Comparison of ENCODE assay signal across 1 cellular context in the genomic region with DNA sequence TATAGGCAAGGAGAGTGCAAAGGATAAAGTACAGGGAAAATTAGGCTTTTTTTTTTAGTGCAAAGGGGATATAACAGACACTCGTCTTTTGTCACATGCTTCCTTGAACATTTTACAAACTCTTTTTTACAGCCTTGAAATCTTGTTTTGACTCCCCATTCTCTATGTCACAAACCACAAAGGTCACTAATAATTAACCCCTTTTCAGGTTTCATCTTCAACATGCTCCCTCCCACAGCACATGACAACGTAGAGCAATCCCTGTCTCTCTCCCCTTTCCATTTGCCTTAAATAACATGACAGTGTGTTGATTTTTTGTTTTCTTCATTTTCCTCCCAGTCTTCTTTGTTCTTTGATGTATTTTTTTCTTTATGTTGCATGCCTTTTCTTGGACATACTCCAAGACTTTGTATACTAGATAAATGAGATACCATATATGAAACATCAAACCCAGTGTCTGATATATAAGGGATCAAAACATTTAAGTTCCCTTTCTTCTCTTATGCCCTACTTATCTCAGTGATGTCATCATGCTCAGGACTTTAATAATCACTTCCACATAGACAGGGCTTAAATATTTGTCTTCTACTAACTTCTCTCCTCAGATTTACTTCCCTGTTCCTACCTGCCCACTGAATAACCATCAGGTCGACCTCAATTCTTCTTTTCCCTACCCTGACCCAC.
TF ChIP-seq lines count a peak whose summit lies in the region.

No MANE protein-coding gene starts in this region.

TF ChIP-seq in HepG2, 621 proteins besides CTCF, POLR2A, EP300 and RAD21 (continued from another document):
- TF ChIP-seq POGZ (CRISPR knock-in tag; IDR thresholded peaks at IDR 0.05) (no peak), ARHGAP35 (CRISPR knock-in tag; IDR thresholded peaks at IDR 0.05; ENCODE audit: borderline replicate concordance) (no peak), ZNF879 (CRISPR knock-in tag; IDR thresholded peaks at IDR 0.05) (no peak), ZNF841 (CRISPR knock-in tag; IDR thresholded peaks at IDR 0.05; ENCODE audit: borderline replicate concordance) (no peak), ZBTB38 (CRISPR knock-in tag; IDR thresholded peaks at IDR 0.05) (no peak), ZNF547 (CRISPR knock-in tag; IDR thresholded peaks at IDR 0.05) (no peak), ZNF253 (CRISPR knock-in tag; IDR thresholded peaks at IDR 0.05; ENCODE audit: borderline replicate concordance) (no peak), ZBTB44 (CRISPR knock-in tag; IDR thresholded peaks at IDR 0.05) (no peak), ZNF557 (CRISPR knock-in tag; IDR thresholded peaks at IDR 0.05) (no peak), ZNF589 (CRISPR knock-in tag; conservative IDR thresholded peaks at IDR 0.05) (no peak), ZNF7 (CRISPR knock-in tag; IDR thresholded peaks at IDR 0.05) (no peak), HNF1A (IDR thresholded peaks at IDR 0.05; ENCODE audit: low read depth) (no peak), HNF1A (CRISPR knock-in tag; IDR thresholded peaks at IDR 0.05; ENCODE audit: borderline replicate concordance) (no peak), THAP7 (CRISPR knock-in tag; IDR thresholded peaks at IDR 0.05) (no peak)
